ENCODE assay signal across 9 cellular contexts in the genomic region with DNA sequence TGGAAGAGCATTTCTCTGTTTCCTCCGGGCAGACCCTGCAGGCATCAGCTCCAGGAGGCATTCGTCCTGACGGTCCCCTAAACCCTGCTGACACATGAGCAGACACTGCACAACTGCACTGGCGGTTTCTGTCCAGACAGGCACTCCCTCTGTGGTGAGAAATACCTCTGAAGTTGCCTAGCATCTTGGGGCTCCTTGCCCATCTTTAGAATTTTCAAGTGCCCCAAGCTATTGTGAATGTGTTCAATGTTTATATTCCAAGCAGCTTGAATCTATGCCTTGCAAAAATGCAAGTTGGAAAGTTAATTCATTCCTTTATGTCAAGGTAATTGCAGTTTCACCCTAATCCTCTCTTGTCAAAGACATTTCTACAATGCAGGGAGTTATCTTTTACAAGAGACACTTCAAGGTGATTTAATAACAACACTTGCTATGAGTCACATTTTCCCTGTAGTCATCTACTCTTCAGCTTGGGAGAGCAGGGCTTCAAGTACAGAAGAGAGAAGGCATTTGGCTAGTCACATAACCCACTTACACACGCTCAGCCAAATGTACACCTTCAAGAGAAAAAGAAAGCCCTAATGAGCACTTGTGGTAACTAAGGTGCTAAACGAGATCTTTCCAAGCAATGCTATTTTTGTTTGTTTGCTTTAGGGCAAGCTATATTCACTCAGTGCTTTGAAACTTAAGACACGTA.
DNase-seq lines count a peak whose midpoint lies in the region; ATAC-seq and TF ChIP-seq lines count a peak whose summit lies in the region.
"Had no signal": no experiment of that assay in that cellular context is flagged by ENCODE, and none has a peak within 500 bp of the region (broad histone marks: within the 10 kb centered on the region; RNA-seq: fewer than 3 reads in every experiment).

No MANE protein-coding gene starts in this region.

- H3K4me3 Mint-ChIP-seq in activated CD8-positive, alpha-beta T cell treated with anti-CD3 and anti-CD28 coated beads, Interleukin-2, amount 10 ng/mL, durations not matched to agents 7 days and 5 days: no peak overlapping the region
- H3K4me3 Mint-ChIP-seq: dendritic cell treated with granulocyte-macrophage colony-stimulating factor and Interleukin-4, amounts not matched to agents 40 ng/mL and 50 ng/mL, for 4 days had no signal

- DNase-seq in AG08395 (ENCODE audit: low spot score) (peak; percentile 18), HFF-Myc (ENCODE audit: extremely low read depth, low read depth) (peak; percentile 17), kidney epithelial cell (ENCODE audit: low read depth) (peak; percentile 21), WERI-Rb-1 (no peak), substantia nigra (lab: John Stamatoyannopoulos, UW) (no peak)
- DNase-seq in activated CD8-positive, alpha-beta T cell treated with anti-CD3 and anti-CD28 coated beads, Interleukin-2, amount 10 ng/mL, durations not matched to agents 7 days and 5 days: peak; percentile 45

- H3K4me3 ChIP-seq in HFF-Myc (replicated peaks; ENCODE audit: low read depth, low read length) (no peak overlapping the region), kidney epithelial cell (ENCODE audit: low read depth, low read length) (no peak overlapping the region), WERI-Rb-1 (ENCODE audit: low read depth, low read length) (no peak overlapping the region)

- TF ChIP-seq CTCF in HFF-Myc (IDR thresholded peaks at IDR 0.05; ENCODE audit: low read depth, low read length, missing control alignments) (no peak), kidney epithelial cell (IDR thresholded peaks at IDR 0.05; ENCODE audit: insufficient read depth, low read length, poor library complexity, severe bottlenecking) (no peak), WERI-Rb-1 (IDR thresholded peaks at IDR 0.05; ENCODE audit: low read depth, low read length) (no peak)

- no peaks in the 10 kb centered on the region for H3K9me3 ChIP-seq in WERI-Rb-1 (ENCODE audit: severe bottlenecking)

- ATAC-seq in activated CD8-positive, alpha-beta T cell treated with anti-CD3 and anti-CD28 coated beads, Interleukin-2, amount 10 ng/mL, durations not matched to agents 7 days and 5 days: peak; percentile 60
- ATAC-seq in HG03045 (IDR thresholded peaks at IDR 0.05; ENCODE audit: unreplicated experiment) (no peak), HG03565 (IDR thresholded peaks at IDR 0.05; ENCODE audit: unreplicated experiment) (no peak)

- peaks cover 59% of the 10 kb centered on the region for H3K36me3 Mint-ChIP-seq in activated CD8-positive, alpha-beta T cell treated with anti-CD3 and anti-CD28 coated beads, Interleukin-2, amount 10 ng/mL, durations not matched to agents 7 days and 5 days (ENCODE audit: low read depth)

- no peaks in the 10 kb centered on the region for H3K27me3 ChIP-seq in kidney epithelial cell (ENCODE audit: control insufficient read depth, insufficient read depth, low read length)
- H3K27me3 ChIP-seq in WERI-Rb-1 (ENCODE audit: insufficient read depth, low read depth, severe bottlenecking): no peaks in the 10 kb centered on the region

- peak overlapping the region; percentile 78 for H3K27ac Mint-ChIP-seq in activated CD8-positive, alpha-beta T cell treated with anti-CD3 and anti-CD28 coated beads, Interleukin-2, amount 10 ng/mL, durations not matched to agents 7 days and 5 days
- H3K27ac Mint-ChIP-seq: dendritic cell treated with granulocyte-macrophage colony-stimulating factor and Interleukin-4, amounts not matched to agents 40 ng/mL and 50 ng/mL, for 4 days had no signal

- peaks cover 11% of the 10 kb centered on the region for H3K9me3 Mint-ChIP-seq in activated CD8-positive, alpha-beta T cell treated with anti-CD3 and anti-CD28 coated beads, Interleukin-2, amount 10 ng/mL, durations not matched to agents 7 days and 5 days (ENCODE audit: insufficient read depth)
- H3K9me3 Mint-ChIP-seq: dendritic cell treated with granulocyte-macrophage colony-stimulating factor and Interleukin-4, amounts not matched to agents 40 ng/mL and 50 ng/mL, for 4 days had no signal

- H3K36me3 ChIP-seq in kidney epithelial cell (ENCODE audit: control insufficient read depth, insufficient read depth, low read length) (no peaks in the 10 kb centered on the region), WERI-Rb-1 (no peaks in the 10 kb centered on the region)

- no peak overlapping the region for H3K27ac ChIP-seq in WERI-Rb-1
- no peak overlapping the region for H3K27ac ChIP-seq in substantia nigra (ENCODE audit: low read depth, low read length, poor library complexity, severe bottlenecking)

- CTCF ChIA-PET in activated CD8-positive, alpha-beta T cell treated with anti-CD3 and anti-CD28 coated beads, Interleukin-2, amount 10 ng/mL, durations not matched to agents 7 days and 5 days (lab: Charles Lee): interaction anchor here (0.7 to 2.7 kb wide), 10 partner anchors 9 to 622 kb away, joined by 3 to 6 read pairs (median 4); no protein-coding TSS in a partner anchor

- H3K4me1 Mint-ChIP-seq in activated CD8-positive, alpha-beta T cell treated with anti-CD3 and anti-CD28 coated beads, Interleukin-2, amount 10 ng/mL, durations not matched to agents 7 days and 5 days (ENCODE audit: low read depth): peaks cover 96% of the 10 kb centered on the region

- no peaks in the 10 kb centered on the region for H3K27me3 Mint-ChIP-seq in activated CD8-positive, alpha-beta T cell treated with anti-CD3 and anti-CD28 coated beads, Interleukin-2, amount 10 ng/mL, durations not matched to agents 7 days and 5 days (ENCODE audit: low read depth)
- H3K27me3 Mint-ChIP-seq: dendritic cell treated with granulocyte-macrophage colony-stimulating factor and Interleukin-4, amounts not matched to agents 40 ng/mL and 50 ng/mL, for 4 days had no signal

- POLR2A ChIA-PET in activated CD8-positive, alpha-beta T cell treated with anti-CD3 and anti-CD28 coated beads, Interleukin-2, amount 10 ng/mL, durations not matched to agents 7 days and 5 days (lab: Charles Lee): interaction anchor here (0.5 to 2.3 kb wide), 2 partner anchors 302 to 741 kb away, joined by 4 to 11 read pairs; a partner anchor contains a TSS

Comparison
In these comparisons a context has a peak if more than half of its experiments do, and no peak if none do; other contexts are left out.
1. DNase-seq: peak in AG08395 (single experiment), HFF-Myc (single experiment), activated CD8-positive, alpha-beta T cell treated with anti-CD3 and anti-CD28 coated beads, Interleukin-2, amount 10 ng/mL, durations not matched to agents 7 days and 5 days (single experiment) and kidney epithelial cell (single experiment); none in WERI-Rb-1 (single experiment) and substantia nigra (0 of 49).